Comparison of ENCODE assay signal across 1 cellular context in the genomic region with DNA sequence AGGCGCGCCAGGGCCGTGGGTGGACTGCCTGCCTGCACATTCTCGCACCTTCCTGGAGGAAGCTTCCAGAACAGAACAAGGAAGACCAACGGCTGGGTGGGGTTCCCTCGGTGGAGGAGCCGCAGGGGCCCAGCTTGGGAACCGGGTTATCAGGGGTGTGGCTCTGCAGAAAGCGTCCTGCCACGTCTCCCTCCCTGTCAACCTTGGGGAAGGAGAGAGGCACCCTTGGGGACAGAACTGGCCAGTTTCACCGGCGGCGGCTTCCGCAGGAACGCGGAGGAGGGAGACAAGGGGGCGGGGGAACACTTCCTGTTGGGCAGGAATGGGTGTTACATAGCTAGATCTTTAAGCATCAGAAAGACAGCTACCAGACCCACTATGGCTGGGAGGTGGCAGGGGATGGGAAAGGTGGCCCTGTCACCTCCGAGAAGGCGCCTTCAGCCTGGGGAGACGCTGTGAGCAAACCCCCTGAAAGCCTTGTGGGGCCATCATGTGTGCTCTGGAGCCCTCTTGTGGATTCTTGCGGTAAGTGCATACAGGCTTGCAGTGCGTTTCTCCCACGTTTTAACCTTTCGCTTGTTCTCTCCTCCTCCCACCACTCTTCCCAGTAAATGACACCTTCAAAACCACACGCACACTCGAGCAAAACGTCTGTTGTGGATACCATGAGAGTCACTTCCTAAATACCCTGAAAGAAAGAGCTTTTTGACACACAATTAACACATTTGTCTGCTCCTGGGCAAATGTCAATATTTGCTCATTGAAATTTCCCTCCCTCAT.
TF ChIP-seq lines count a peak whose summit lies in the region.

No MANE protein-coding gene starts in this region.

TF ChIP-seq in K562, 482 proteins besides CTCF, POLR2A, EP300 and RAD21 (continued from another document and continues in another):
- TF ChIP-seq, protein P1, sequence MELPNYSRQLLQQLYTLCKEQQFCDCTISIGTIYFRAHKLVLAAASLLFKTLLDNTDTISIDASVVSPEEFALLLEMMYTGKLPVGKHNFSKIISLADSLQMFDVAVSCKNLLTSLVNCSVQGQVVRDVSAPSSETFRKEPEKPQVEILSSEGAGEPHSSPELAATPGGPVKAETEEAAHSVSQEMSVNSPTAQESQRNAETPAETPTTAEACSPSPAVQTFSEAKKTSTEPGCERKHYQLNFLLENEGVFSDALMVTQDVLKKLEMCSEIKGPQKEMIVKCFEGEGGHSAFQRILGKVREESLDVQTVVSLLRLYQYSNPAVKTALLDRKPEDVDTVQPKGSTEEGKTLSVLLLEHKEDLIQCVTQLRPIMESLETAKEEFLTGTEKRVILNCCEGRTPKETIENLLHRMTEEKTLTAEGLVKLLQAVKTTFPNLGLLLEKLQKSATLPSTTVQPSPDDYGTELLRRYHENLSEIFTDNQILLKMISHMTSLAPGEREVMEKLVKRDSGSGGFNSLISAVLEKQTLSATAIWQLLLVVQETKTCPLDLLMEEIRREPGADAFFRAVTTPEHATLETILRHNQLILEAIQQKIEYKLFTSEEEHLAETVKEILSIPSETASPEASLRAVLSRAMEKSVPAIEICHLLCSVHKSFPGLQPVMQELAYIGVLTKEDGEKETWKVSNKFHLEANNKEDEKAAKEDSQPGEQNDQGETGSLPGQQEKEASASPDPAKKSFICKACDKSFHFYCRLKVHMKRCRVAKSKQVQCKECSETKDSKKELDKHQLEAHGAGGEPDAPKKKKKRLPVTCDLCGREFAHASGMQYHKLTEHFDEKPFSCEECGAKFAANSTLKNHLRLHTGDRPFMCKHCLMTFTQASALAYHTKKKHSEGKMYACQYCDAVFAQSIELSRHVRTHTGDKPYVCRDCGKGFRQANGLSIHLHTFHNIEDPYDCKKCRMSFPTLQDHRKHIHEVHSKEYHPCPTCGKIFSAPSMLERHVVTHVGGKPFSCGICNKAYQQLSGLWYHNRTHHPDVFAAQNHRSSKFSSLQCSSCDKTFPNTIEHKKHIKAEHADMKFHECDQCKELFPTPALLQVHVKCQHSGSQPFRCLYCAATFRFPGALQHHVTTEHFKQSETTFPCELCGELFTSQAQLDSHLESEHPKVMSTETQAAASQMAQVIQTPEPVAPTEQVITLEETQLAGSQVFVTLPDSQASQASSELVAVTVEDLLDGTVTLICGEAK (IDR thresholded peaks at IDR 0.05), result peak; percentile 90
- TF ChIP-seq, protein P1 (CRISPR knock-in tag; IDR thresholded peaks at IDR 0.05), result no peak
- TF ChIP-seq ZEB2 (IDR thresholded peaks at IDR 0.05) (peak; percentile 66; the same call in 1 of the 2 replicates), ATF7 (IDR thresholded peaks at IDR 0.05) (peak; percentile 82), ZNF764 (CRISPR knock-in tag; IDR thresholded peaks at IDR 0.05; ENCODE audit: low read depth) (no peak), TAF1 (IDR thresholded peaks at IDR 0.05; ENCODE audit: control insufficient read depth, extremely low read depth, insufficient read depth, low read length, severe bottlenecking) (no peak), SMARCA5 (IDR thresholded peaks at IDR 0.05) (no peak), ZNF444 (CRISPR knock-in tag; IDR thresholded peaks at IDR 0.05) (no peak), NELFE (IDR thresholded peaks at IDR 0.05; ENCODE audit: insufficient read depth, insufficient read length) (no peak), SIX5 (IDR thresholded peaks at IDR 0.05; ENCODE audit: borderline replicate concordance in 1 of 2, insufficient read depth in 1 of 2, low read depth in 1 of 2, low read length in 2 of 2) (no peak), PHF8 (IDR thresholded peaks at IDR 0.05; ENCODE audit: borderline replicate concordance, low read length) (peak; percentile 21; the same call in 1 of the 2 replicates), POLR3A (IDR thresholded peaks at IDR 0.05; ENCODE audit: borderline replicate concordance, extremely low read depth, insufficient read depth, insufficient read length) (no peak), PHB (CRISPR knock-in tag; IDR thresholded peaks at IDR 0.05) (no peak), ZNF24 (IDR thresholded peaks at IDR 0.05) (peak; percentile 36; the same call in 1 of the 2 replicates), GTF2A2 (tag; IDR thresholded peaks at IDR 0.05) (no peak), ILF3 (IDR thresholded peaks at IDR 0.05; ENCODE audit: borderline replicate concordance) (no peak), TOE1 (IDR thresholded peaks at IDR 0.05; ENCODE audit: borderline replicate concordance) (no peak), TOE1 (CRISPR knock-in tag; IDR thresholded peaks at IDR 0.05; ENCODE audit: borderline replicate concordance, low read depth) (no peak), BRD9 (IDR thresholded peaks at IDR 0.05; ENCODE audit: low read depth, partially characterized antibody) (peak; percentile 93), MYC (IDR thresholded peaks at IDR 0.05; ENCODE audit: low read depth, low read length) (peak; percentile 24; the same call in 1 of the 2 replicates), MYC (CRISPR knock-in tag; IDR thresholded peaks at IDR 0.05; ENCODE audit: borderline replicate concordance, low read depth) (no peak), ZNF644 (tag; IDR thresholded peaks at IDR 0.05; ENCODE audit: low read depth) (no peak), HIVEP1 (CRISPR knock-in tag; IDR thresholded peaks at IDR 0.05) (no peak), BACH1 (tag; IDR thresholded peaks at IDR 0.05) (no peak), KAT7 (CRISPR knock-in tag; IDR thresholded peaks at IDR 0.05; ENCODE audit: borderline replicate concordance) (peak; percentile 88; the same call in 1 of the 2 replicates), ZNF717 (CRISPR knock-in tag; IDR thresholded peaks at IDR 0.05) (no peak), MEF2D (tag; conservative IDR thresholded peaks at IDR 0.05; ENCODE audit: low read depth) (0 out of 2 replicates have a peak, but pooled peaks have one; percentile 26), PRMT5 (CRISPR knock-in tag; IDR thresholded peaks at IDR 0.05) (no peak)
- TF ChIP-seq, protein P2, sequence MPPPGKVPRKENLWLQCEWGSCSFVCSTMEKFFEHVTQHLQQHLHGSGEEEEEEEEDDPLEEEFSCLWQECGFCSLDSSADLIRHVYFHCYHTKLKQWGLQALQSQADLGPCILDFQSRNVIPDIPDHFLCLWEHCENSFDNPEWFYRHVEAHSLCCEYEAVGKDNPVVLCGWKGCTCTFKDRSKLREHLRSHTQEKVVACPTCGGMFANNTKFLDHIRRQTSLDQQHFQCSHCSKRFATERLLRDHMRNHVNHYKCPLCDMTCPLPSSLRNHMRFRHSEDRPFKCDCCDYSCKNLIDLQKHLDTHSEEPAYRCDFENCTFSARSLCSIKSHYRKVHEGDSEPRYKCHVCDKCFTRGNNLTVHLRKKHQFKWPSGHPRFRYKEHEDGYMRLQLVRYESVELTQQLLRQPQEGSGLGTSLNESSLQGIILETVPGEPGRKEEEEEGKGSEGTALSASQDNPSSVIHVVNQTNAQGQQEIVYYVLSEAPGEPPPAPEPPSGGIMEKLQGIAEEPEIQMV (tag; conservative IDR thresholded peaks at IDR 0.05; ENCODE audit: low read depth), result no peak
- TF ChIP-seq, protein P3, sequence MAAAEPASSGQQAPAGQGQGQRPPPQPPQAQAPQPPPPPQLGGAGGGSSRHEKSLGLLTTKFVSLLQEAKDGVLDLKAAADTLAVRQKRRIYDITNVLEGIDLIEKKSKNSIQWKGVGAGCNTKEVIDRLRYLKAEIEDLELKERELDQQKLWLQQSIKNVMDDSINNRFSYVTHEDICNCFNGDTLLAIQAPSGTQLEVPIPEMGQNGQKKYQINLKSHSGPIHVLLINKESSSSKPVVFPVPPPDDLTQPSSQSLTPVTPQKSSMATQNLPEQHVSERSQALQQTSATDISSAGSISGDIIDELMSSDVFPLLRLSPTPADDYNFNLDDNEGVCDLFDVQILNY (CRISPR knock-in tag; IDR thresholded peaks at IDR 0.05), result no peak; the same call in 1 of the 2 replicates
- TF ChIP-seq, protein P4, sequence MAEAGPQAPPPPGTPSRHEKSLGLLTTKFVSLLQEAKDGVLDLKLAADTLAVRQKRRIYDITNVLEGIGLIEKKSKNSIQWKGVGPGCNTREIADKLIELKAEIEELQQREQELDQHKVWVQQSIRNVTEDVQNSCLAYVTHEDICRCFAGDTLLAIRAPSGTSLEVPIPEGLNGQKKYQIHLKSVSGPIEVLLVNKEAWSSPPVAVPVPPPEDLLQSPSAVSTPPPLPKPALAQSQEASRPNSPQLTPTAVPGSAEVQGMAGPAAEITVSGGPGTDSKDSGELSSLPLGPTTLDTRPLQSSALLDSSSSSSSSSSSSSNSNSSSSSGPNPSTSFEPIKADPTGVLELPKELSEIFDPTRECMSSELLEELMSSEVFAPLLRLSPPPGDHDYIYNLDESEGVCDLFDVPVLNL (CRISPR knock-in tag; IDR thresholded peaks at IDR 0.05; ENCODE audit: low read depth), result no peak
- TF ChIP-seq, protein P5, sequence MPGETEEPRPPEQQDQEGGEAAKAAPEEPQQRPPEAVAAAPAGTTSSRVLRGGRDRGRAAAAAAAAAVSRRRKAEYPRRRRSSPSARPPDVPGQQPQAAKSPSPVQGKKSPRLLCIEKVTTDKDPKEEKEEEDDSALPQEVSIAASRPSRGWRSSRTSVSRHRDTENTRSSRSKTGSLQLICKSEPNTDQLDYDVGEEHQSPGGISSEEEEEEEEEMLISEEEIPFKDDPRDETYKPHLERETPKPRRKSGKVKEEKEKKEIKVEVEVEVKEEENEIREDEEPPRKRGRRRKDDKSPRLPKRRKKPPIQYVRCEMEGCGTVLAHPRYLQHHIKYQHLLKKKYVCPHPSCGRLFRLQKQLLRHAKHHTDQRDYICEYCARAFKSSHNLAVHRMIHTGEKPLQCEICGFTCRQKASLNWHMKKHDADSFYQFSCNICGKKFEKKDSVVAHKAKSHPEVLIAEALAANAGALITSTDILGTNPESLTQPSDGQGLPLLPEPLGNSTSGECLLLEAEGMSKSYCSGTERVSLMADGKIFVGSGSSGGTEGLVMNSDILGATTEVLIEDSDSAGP (CRISPR knock-in tag; IDR thresholded peaks at IDR 0.05), result no peak
- TF ChIP-seq, protein P6, sequence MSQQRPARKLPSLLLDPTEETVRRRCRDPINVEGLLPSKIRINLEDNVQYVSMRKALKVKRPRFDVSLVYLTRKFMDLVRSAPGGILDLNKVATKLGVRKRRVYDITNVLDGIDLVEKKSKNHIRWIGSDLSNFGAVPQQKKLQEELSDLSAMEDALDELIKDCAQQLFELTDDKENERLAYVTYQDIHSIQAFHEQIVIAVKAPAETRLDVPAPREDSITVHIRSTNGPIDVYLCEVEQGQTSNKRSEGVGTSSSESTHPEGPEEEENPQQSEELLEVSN (IDR thresholded peaks at IDR 0.05; ENCODE audit: borderline replicate concordance in 1 of 2, extremely low read depth in 1 of 2, insufficient read depth in 1 of 2, insufficient read length in 1 of 2, low read depth in 1 of 2, low read length in 1 of 2, poor library complexity in 1 of 2, severe bottlenecking in 1 of 2), result peak; percentile 54 to 71
- TF ChIP-seq, protein P7, sequence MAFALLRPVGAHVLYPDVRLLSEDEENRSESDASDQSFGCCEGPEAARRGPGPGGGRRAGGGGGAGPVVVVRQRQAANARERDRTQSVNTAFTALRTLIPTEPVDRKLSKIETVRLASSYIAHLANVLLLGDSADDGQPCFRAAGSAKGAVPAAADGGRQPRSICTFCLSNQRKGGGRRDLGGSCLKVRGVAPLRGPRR (CRISPR knock-in tag; IDR thresholded peaks at IDR 0.05), result no peak
- TF ChIP-seq, protein P8, sequence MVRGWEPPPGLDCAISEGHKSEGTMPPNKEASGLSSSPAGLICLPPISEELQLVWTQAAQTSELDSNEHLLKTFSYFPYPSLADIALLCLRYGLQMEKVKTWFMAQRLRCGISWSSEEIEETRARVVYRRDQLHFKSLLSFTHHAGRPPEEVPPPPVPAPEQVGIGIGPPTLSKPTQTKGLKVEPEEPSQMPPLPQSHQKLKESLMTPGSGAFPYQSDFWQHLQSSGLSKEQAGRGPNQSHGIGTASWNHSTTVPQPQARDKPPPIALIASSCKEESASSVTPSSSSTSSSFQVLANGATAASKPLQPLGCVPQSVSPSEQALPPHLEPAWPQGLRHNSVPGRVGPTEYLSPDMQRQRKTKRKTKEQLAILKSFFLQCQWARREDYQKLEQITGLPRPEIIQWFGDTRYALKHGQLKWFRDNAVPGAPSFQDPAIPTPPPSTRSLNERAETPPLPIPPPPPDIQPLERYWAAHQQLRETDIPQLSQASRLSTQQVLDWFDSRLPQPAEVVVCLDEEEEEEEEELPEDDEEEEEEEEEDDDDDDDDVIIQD (CRISPR knock-in tag; IDR thresholded peaks at IDR 0.05), result no peak
- TF ChIP-seq, protein P9, sequence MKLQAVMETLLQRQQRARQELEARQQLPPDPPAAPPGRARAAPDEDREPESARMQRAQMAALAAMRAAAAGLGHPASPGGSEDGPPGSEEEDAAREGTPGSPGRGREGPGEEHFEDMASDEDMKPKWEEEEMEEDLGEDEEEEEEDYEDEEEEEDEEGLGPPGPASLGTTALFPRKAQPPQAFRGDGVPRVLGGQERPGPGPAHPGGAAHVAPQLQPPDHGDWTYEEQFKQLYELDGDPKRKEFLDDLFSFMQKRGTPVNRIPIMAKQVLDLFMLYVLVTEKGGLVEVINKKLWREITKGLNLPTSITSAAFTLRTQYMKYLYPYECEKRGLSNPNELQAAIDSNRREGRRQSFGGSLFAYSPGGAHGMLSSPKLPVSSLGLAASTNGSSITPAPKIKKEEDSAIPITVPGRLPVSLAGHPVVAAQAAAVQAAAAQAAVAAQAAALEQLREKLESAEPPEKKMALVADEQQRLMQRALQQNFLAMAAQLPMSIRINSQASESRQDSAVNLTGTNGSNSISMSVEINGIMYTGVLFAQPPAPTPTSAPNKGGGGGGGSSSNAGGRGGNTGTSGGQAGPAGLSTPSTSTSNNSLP (IDR thresholded peaks at IDR 0.05; ENCODE audit: borderline replicate concordance, low read depth, low read length), result no peak
